In genomic region chr12:111344254-111344875, GRCh38 we compare ENCODE assay signal across 8 cellular contexts.
"Had no signal": no experiment of that assay in that cellular context is flagged by ENCODE, and none has a peak within 500 bp of the region (broad histone marks: within the 10 kb centered on the region; RNA-seq: fewer than 3 reads in every experiment).

No MANE protein-coding gene starts in this region.

- H3K4me2 ChIP-seq: GM23338 had no signal

- DNase-seq: H9, HCEC 1CT, HFFc6, KBM-7 had no signal

- H2AFZ ChIP-seq: GM23338 had no signal

- H3K27ac Mint-ChIP-seq: GM23338, HFFc6 had no signal

- ATAC-seq: GM23338, HepG2 had no signal

- H3K4me3 ChIP-seq: GM23338 had no signal

- H3K36me3 Mint-ChIP-seq: IgD-negative memory B cell had no signal

- H3K27ac ChIP-seq: HL-60 had no signal

- H3K4me3 Mint-ChIP-seq: GM23338, H9, HFFc6, IgD-negative memory B cell had no signal

- H3K27me3 Mint-ChIP-seq: IgD-negative memory B cell had no signal
